In genomic region chr7:7156663-7157062, GRCh38 we compare ENCODE assay signal across 13 cellular contexts. TPM values are rescaled to one million over a fixed set of nuclear protein-coding genes. Genes with fewer than 3 reads are reported as not detected.
A peak's percentile ranks its signal among the peaks of the same experiment; 100 is the strongest.
DNase-seq lines count a peak whose midpoint lies in the region; ATAC-seq lines count a peak whose summit lies in the region.
"Had no signal": no experiment of that assay in that cellular context is flagged by ENCODE, and none has a peak within 500 bp of the region (broad histone marks: within the 10 kb centered on the region; RNA-seq: fewer than 3 reads in every experiment).

No MANE protein-coding gene starts in this region.

- H3K27ac ChIP-seq in CD8-positive, alpha-beta memory T cell (ENCODE audit: low read depth, low read length), result no peak overlapping the region
- H3K27ac ChIP-seq in KOPT-K1 (ENCODE audit: low read depth, low read length, poor library complexity, severe bottlenecking), result peak overlapping the region; percentile 96
- H3K27ac ChIP-seq: foreskin keratinocyte, testis had no signal

- H3K4me1 Mint-ChIP-seq in CD8-positive, alpha-beta memory T cell, result peaks cover 52 to 63% (median 60%) of the 10 kb centered on the region in 3 donors
- peaks cover 38% of the 10 kb centered on the region for H3K4me1 Mint-ChIP-seq in activated T-helper 17 cell treated with anti-CD3 and anti-CD28 coated beads, Interleukin-2, amount 50 U/mL, for 72 hours
- H3K4me1 Mint-ChIP-seq in naive B cell, result peaks cover 42 to 55% (median 53%) of the 10 kb centered on the region in 3 donors

- no peak for DNase-seq in CD8-positive, alpha-beta memory T cell
- DNase-seq in naive B cell, result no peak
- DNase-seq in globus pallidus (ENCODE audit: low spot score), result no peak
- DNase-seq in GM19240 (ENCODE audit: insufficient read length, low spot score), result no peak
- DNase-seq: COR-L47, NCI-H1436, NCI-H774, sigmoid colon, testis had no signal

- H3K4me1 ChIP-seq in CD8-positive, alpha-beta memory T cell (ENCODE audit: insufficient read depth, low read length), result peaks cover 55% of the 10 kb centered on the region
- H3K4me1 ChIP-seq: testis had no signal

- H3K27ac Mint-ChIP-seq in CD8-positive, alpha-beta memory T cell, result peak overlapping the region; percentile 20 to 94 (median 82)
- H3K27ac Mint-ChIP-seq in activated T-helper 17 cell treated with anti-CD3 and anti-CD28 coated beads, Interleukin-2, amount 50 U/mL, for 72 hours, result peak overlapping the region; percentile 83
- peak overlapping the region; percentile 64 to 97 (median 87) for H3K27ac Mint-ChIP-seq in naive B cell

- POLR2A ChIA-PET in CD8-positive, alpha-beta memory T cell (lab: Charles Lee), result interaction anchor here (0.6 to 1.9 kb wide), 2 partner anchors 25 to 52 kb away, joined by 4 to 17 read pairs; partner anchors contain the start of gene C1GALT1

- no peaks in the 10 kb centered on the region for H3K27me3 Mint-ChIP-seq in CD8-positive, alpha-beta memory T cell
- no peaks in the 10 kb centered on the region for H3K27me3 Mint-ChIP-seq in activated T-helper 17 cell treated with anti-CD3 and anti-CD28 coated beads, Interleukin-2, amount 50 U/mL, for 72 hours
- no peaks in the 10 kb centered on the region for H3K27me3 Mint-ChIP-seq in naive B cell

- peak overlapping the region; percentile 52 for H3K4me3 ChIP-seq in CD8-positive, alpha-beta memory T cell (ENCODE audit: low read length)
- H3K4me3 ChIP-seq: sigmoid colon, testis had no signal

- no peaks in the 10 kb centered on the region for H3K27me3 ChIP-seq in CD8-positive, alpha-beta memory T cell (ENCODE audit: insufficient read depth, low read length, poor library complexity, severe bottlenecking)
- H3K27me3 ChIP-seq: foreskin keratinocyte, sigmoid colon, testis had no signal

- peaks cover 1 to 18% (median 8%) of the 10 kb centered on the region in 3 donors for H3K36me3 Mint-ChIP-seq in CD8-positive, alpha-beta memory T cell
- no peaks in the 10 kb centered on the region for H3K36me3 Mint-ChIP-seq in activated T-helper 17 cell treated with anti-CD3 and anti-CD28 coated beads, Interleukin-2, amount 50 U/mL, for 72 hours (ENCODE audit: low read depth)
- H3K36me3 Mint-ChIP-seq in naive B cell, result peaks cover 10 to 25% of the 10 kb centered on the region in 2 donors

- H3K9me3 Mint-ChIP-seq in CD8-positive, alpha-beta memory T cell, result peaks cover 0 to 8% (median 3%) of the 10 kb centered on the region in 5 donors
- H3K9me3 Mint-ChIP-seq in activated T-helper 17 cell treated with anti-CD3 and anti-CD28 coated beads, Interleukin-2, amount 50 U/mL, for 72 hours, result no peaks in the 10 kb centered on the region
- peaks cover 0 to 25% (median 11%) of the 10 kb centered on the region in 7 donors for H3K9me3 Mint-ChIP-seq in naive B cell

- CTCF ChIA-PET in CD8-positive, alpha-beta memory T cell (lab: Charles Lee), result interaction anchor here (1.3 to 2.1 kb wide), 4 partner anchors 22 to 53 kb away, joined by 3 to 11 read pairs (median 4); partner anchors contain the start of gene C1GALT1

- no peak for ATAC-seq in activated T-helper 17 cell treated with anti-CD3 and anti-CD28 coated beads, Interleukin-2, amount 50 U/mL, for 72 hours (replicated peaks)
- ATAC-seq in naive B cell (ENCODE audit: low read depth in 2 of 2) (no peak), GM21576 (IDR thresholded peaks at IDR 0.05; ENCODE audit: unreplicated experiment) (no peak)

- no peaks in the 10 kb centered on the region for H3K36me3 ChIP-seq in CD8-positive, alpha-beta memory T cell (ENCODE audit: insufficient read depth, low read length)
- 0 out of 2 replicates have a peak, but pooled peaks cover 6% of the 10 kb centered on the region for H3K36me3 ChIP-seq in KOPT-K1 (ENCODE audit: insufficient read depth, low read length)
- H3K36me3 ChIP-seq: sigmoid colon had no signal

- peak overlapping the region; percentile 70 to 86 (median 79) for H3K4me3 Mint-ChIP-seq in CD8-positive, alpha-beta memory T cell
- peak overlapping the region; percentile 68 for H3K4me3 Mint-ChIP-seq in activated T-helper 17 cell treated with anti-CD3 and anti-CD28 coated beads, Interleukin-2, amount 50 U/mL, for 72 hours
- H3K4me3 Mint-ChIP-seq in naive B cell, result peak overlapping the region; percentile 84 to 95 (median 92)

- no peaks in the 10 kb centered on the region for H3K9me3 ChIP-seq in CD8-positive, alpha-beta memory T cell (ENCODE audit: low read length)
- H3K9me3 ChIP-seq in KOPT-K1 (ENCODE audit: insufficient read depth, low read length, poor library complexity, severe bottlenecking), result peaks cover 30% of the 10 kb centered on the region
- H3K9me3 ChIP-seq: sigmoid colon, testis had no signal

RNA-seq across cellular contexts. Expression of gene C1GALT1, which starts 25.7 kb away (rescaled TPM):
- 10 to 100 TPM; 40.4 to 40.7 TPM for total RNA-seq in CD8-positive, alpha-beta memory T cell
- 53.4 TPM for polyA plus RNA-seq in CD8-positive, alpha-beta memory T cell
- 10 to 100 TPM; 40.9 to 47.2 TPM for total RNA-seq in activated T-helper 17 cell treated with anti-CD3 and anti-CD28 coated beads, Interleukin-2, amount 50 U/mL, for 72 hours
- 100 to 1,000 TPM in 1 of 6 donors, 10 to 100 TPM in 5; 56.2 to 102 (median 83.6) TPM for polyA plus RNA-seq in naive B cell (ENCODE audit: low read depth in 6 of 6)
